In the genomic region with DNA sequence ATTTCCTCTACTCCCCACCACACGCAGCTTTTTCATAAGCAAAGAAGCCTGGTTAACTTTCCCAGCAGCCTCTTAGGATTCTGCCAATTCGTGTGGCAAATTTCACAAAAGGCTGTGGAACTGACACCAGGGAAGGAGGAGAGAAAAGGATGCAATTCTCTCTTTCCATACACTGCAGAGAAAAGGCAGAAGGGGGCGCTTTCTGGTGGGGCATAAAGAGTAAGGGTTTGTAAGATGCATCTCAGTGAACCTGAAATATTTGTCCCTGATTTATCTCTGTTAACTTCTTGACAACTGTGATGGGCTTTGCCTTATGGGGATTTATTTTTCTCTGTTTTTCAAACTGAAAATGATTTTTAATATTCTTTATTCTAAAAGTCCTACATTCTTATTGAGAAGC, we compare ENCODE assay signal across 14 cellular contexts. TPM values are rescaled to one million over a fixed set of nuclear protein-coding genes. Genes with fewer than 3 reads are reported as not detected.
DNase-seq lines count a peak whose midpoint lies in the region; ATAC-seq and TF ChIP-seq lines count a peak whose summit lies in the region.
"Had no signal": no experiment of that assay in that cellular context is flagged by ENCODE, and none has a peak within 500 bp of the region (broad histone marks: within the 10 kb centered on the region; RNA-seq: fewer than 3 reads in every experiment).

No MANE protein-coding gene starts in this region.

- H3K4me1 ChIP-seq in foreskin keratinocyte, result no peaks in the 10 kb centered on the region
- H3K4me1 ChIP-seq: Peyer's patch had no signal

- H3K27ac ChIP-seq in foreskin keratinocyte, result no peak overlapping the region
- H3K27ac ChIP-seq: Peyer's patch had no signal

- DNase-seq in DMS 273 (lab: John Stamatoyannopoulos, UW; ENCODE audit: unreplicated experiment) (peak; percentile 45), DMS 273 treated with DMSO at 0.1 percent for 48 hours (lab: John Stamatoyannopoulos, UW) (no peak), OCI-M2 (lab: John Stamatoyannopoulos, UW; ENCODE audit: unreplicated experiment) (peak; percentile 8), foreskin keratinocyte (peak in 1 of 2 donors; percentile 2), SK-N-DZ (ENCODE audit: low spot score) (no peak)
- DNase-seq: 8988T; activated CD8-positive, alpha-beta memory T cell treated with anti-CD3 and anti-CD28 coated beads, Interleukin-2, amount 10 ng/mL, durations not matched to agents 7 days and 5 days; GOT3; left ventricle myocardium superior; Peyer's patch; small intestine had no signal

- ATAC-seq in foreskin keratinocyte, result no peak
- no peak for ATAC-seq in HG02884 (IDR thresholded peaks at IDR 0.05; ENCODE audit: unreplicated experiment)
- ATAC-seq in HG03460 (IDR thresholded peaks at IDR 0.05; ENCODE audit: unreplicated experiment), result no peak
- ATAC-seq: activated CD8-positive, alpha-beta memory T cell treated with anti-CD3 and anti-CD28 coated beads, Interleukin-2, amount 10 ng/mL, durations not matched to agents 7 days and 5 days; left ventricle myocardium superior had no signal

- peaks cover 29% of the 10 kb centered on the region for H3K27me3 ChIP-seq in foreskin keratinocyte
- H3K27me3 ChIP-seq: Peyer's patch had no signal

- peak; percentile 30; the same call in 2 of the 3 replicates for TF ChIP-seq CTCF in GM12872 (IDR thresholded peaks at IDR 0.05; ENCODE audit: insufficient read depth, low read depth, low read length)
- peak; percentile 49 for TF ChIP-seq CTCF in foreskin keratinocyte (conservative IDR thresholded peaks at IDR 0.05)

RNA-seq across cellular contexts. Expression of gene GLP1R, which starts 45.5 kb away (rescaled TPM):
- total RNA-seq in foreskin keratinocyte, result not detected in 2 replicates
- polyA plus RNA-seq in foreskin keratinocyte, result not detected in 2 replicates
- not detected in 2 replicates for polyA plus RNA-seq in SK-N-DZ (2014; cell fraction: cytosol; rRNA removed)
- polyA plus RNA-seq in SK-N-DZ (2014; cell fraction: nucleus; rRNA removed), result not detected in 2 replicates
- total RNA-seq: activated CD8-positive, alpha-beta memory T cell treated with anti-CD3 and anti-CD28 coated beads, Interleukin-2, amount 10 ng/mL, durations not matched to agents 7 days and 5 days had no signal

Comparison
In these comparisons a context has a peak if more than half of its experiments do, and no peak if none do; other contexts are left out.
1. DNase-seq: peak in DMS 273 (single experiment) and OCI-M2 (single experiment); none in DMS 273 treated with DMSO at 0.1 percent for 48 hours (single experiment) and SK-N-DZ (single experiment).